ENCODE assay signal across 34 cellular contexts in the genomic region with DNA sequence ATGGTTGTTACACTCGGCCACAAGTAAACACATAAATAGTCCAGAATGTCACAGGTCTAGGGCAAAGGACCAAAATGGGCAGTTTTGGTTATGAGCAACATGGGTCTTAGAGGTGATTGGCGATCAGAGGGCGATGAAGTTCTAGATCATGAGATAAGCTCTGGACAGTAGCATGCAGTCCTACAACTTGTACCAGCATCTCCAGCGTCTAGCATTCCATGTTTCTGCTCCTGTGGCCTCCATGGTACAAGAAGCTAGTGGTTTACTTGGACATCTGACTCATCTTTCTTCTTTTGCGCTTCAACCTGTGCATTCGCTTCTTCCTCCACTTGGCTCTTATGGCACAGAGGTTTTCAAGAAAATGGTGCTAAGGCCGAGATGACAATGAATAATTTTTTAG.
"Had no signal": no experiment of that assay in that cellular context is flagged by ENCODE, and none has a peak within 500 bp of the region (broad histone marks: within the 10 kb centered on the region; RNA-seq: fewer than 3 reads in every experiment).

No MANE protein-coding gene starts in this region.

- H3K9me3 ChIP-seq: ascending aorta, colonic mucosa, esophagus squamous epithelium had no signal

- H3K9me3 Mint-ChIP-seq: activated CD8-positive, alpha-beta T cell treated with anti-CD3 and anti-CD28 coated beads for 36 hours; activated naive CD4-positive, alpha-beta T cell treated with anti-CD3 and anti-CD28 coated beads, Interleukin-2, amount 10 ng/mL, durations not matched to agents 7 days and 5 days; activated naive CD4-positive, alpha-beta T cell treated with anti-CD3 and anti-CD28 coated beads, Interleukin-2, amount 50 U/mL, for 72 hours; activated T-cell treated with anti-CD3 and anti-CD28 coated beads, Interleukin-2, amount 50 U/mL, for 24 hours; activated T-cell treated with anti-CD3 and anti-CD28 coated beads, Interleukin-2, amount 50 U/mL, for 72 hours; T-helper 2 cell treated with Interferon-gamma antibody and Interleukin-4, amounts not matched to agents 5 μg/mL and 100 μg/mL, for 36 hours had no signal

- H3K4me3 Mint-ChIP-seq: activated B cell treated with CpG ODN at 0.5 μM for 24 hours; activated CD8-positive, alpha-beta memory T cell treated with anti-CD3 and anti-CD28 coated beads, Interleukin-2, amount 10 ng/mL, durations not matched to agents 7 days and 5 days; activated CD8-positive, alpha-beta T cell treated with anti-CD3 and anti-CD28 coated beads for 36 hours; activated naive CD4-positive, alpha-beta T cell treated with anti-CD3 and anti-CD28 coated beads, Interleukin-2, amount 10 ng/mL, durations not matched to agents 7 days and 5 days; activated naive CD8-positive, alpha-beta T cell treated with anti-CD3 and anti-CD28 coated beads, Interleukin-2, amount 10 ng/mL, durations not matched to agents 7 days and 5 days; activated T-cell treated with anti-CD3 and anti-CD28 coated beads, Interleukin-2, amount 50 U/mL, for 24 hours; activated T-cell treated with anti-CD3 and anti-CD28 coated beads, Interleukin-2, amount 50 U/mL, for 72 hours; T-helper 17 cell had no signal

- H3K27ac ChIP-seq: ascending aorta, breast epithelium, cardiac muscle cell, colonic mucosa, epithelial cell of prostate, esophagus squamous epithelium, gastroesophageal sphincter, heart right ventricle, WERI-Rb-1 had no signal

- H3K27me3 ChIP-seq: ascending aorta, breast epithelium, cardiac muscle cell, colonic mucosa, esophagus squamous epithelium, gastroesophageal sphincter, heart right ventricle had no signal

- H3K27ac Mint-ChIP-seq: activated B cell treated with CpG ODN at 0.5 μM for 24 hours; activated CD8-positive, alpha-beta memory T cell treated with anti-CD3 and anti-CD28 coated beads, Interleukin-2, amount 10 ng/mL, durations not matched to agents 7 days and 5 days; activated CD8-positive, alpha-beta T cell treated with anti-CD3 and anti-CD28 coated beads for 36 hours; activated naive CD4-positive, alpha-beta T cell treated with anti-CD3 and anti-CD28 coated beads, Interleukin-2, amount 10 ng/mL, durations not matched to agents 7 days and 5 days; activated naive CD4-positive, alpha-beta T cell treated with anti-CD3 and anti-CD28 coated beads, Interleukin-2, amount 50 U/mL, for 72 hours; activated naive CD8-positive, alpha-beta T cell treated with anti-CD3 and anti-CD28 coated beads, Interleukin-2, amount 10 ng/mL, durations not matched to agents 7 days and 5 days; activated T-cell treated with anti-CD3 and anti-CD28 coated beads, Interleukin-2, amount 50 U/mL, for 24 hours; activated T-cell treated with anti-CD3 and anti-CD28 coated beads, Interleukin-2, amount 50 U/mL, for 72 hours; brain; T-helper 17 cell; T-helper 2 cell treated with Interferon-gamma antibody and Interleukin-4, amounts not matched to agents 5 μg/mL and 100 μg/mL, for 36 hours had no signal

- H3K4me1 ChIP-seq: ascending aorta, breast epithelium, colonic mucosa had no signal

- ATAC-seq: activated CD4-positive, CD25-positive, alpha-beta regulatory T cell treated with anti-CD3 and anti-CD28 coated beads, Interleukin-2, amount 50 U/mL, for 24 hours; activated CD8-positive, alpha-beta memory T cell treated with anti-CD3 and anti-CD28 coated beads, Interleukin-2, amount 10 ng/mL, durations not matched to agents 7 days and 5 days; activated CD8-positive, alpha-beta T cell treated with anti-CD3 and anti-CD28 coated beads for 36 hours; activated naive CD4-positive, alpha-beta T cell treated with anti-CD3 and anti-CD28 coated beads, Interleukin-2, amount 50 U/mL, for 72 hours; activated T-cell treated with anti-CD3 and anti-CD28 coated beads, Interleukin-2, amount 50 U/mL, for 72 hours; gastroesophageal sphincter; heart right ventricle; T-helper 17 cell had no signal

- DNase-seq: activated B cell treated with CpG ODN at 0.5 μM for 24 hours; activated CD4-positive, alpha-beta T cell treated with anti-CD3 and anti-CD28 coated beads for 48 hours; activated CD4-positive, alpha-beta T cell treated with anti-CD3 and anti-CD28 coated beads, Interleukin-2, amount 50 U/mL, for 1 hour; activated CD4-positive, alpha-beta T cell treated with anti-CD3 and anti-CD28 coated beads, Interleukin-2, amount 50 U/mL, for 48 hours; activated CD8-positive, alpha-beta memory T cell treated with anti-CD3 and anti-CD28 coated beads, Interleukin-2, amount 10 ng/mL, durations not matched to agents 7 days and 5 days; activated CD8-positive, alpha-beta memory T cell treated with anti-CD3 and anti-CD28 coated beads, Interleukin-2, amount 50 U/mL, for 4 hours; activated CD8-positive, alpha-beta T cell treated with anti-CD3 and anti-CD28 coated beads for 36 hours; activated gamma-delta T cell; activated naive CD4-positive, alpha-beta T cell; activated naive CD4-positive, alpha-beta T cell treated with anti-CD3 and anti-CD28 coated beads, Interleukin-2, amount 10 ng/mL, durations not matched to agents 7 days and 5 days; activated naive CD8-positive, alpha-beta T cell treated with anti-CD3 and anti-CD28 coated beads, Interleukin-2, amount 10 ng/mL, durations not matched to agents 7 days and 5 days; activated T-cell treated with anti-CD3 and anti-CD28 coated beads, Interleukin-2, amount 50 U/mL, for 24 hours; activated T-cell treated with anti-CD3 and anti-CD28 coated beads, Interleukin-2, amount 50 U/mL, for 72 hours; central memory CD4-positive, alpha-beta T cell; cerebellar nuclear complex; colonic mucosa; effector CD8-positive, alpha-beta T cell; esophagus squamous epithelium; foreskin melanocyte; heart right ventricle; T-helper 17 cell; T1000; WERI-Rb-1 had no signal

- H3K36me3 ChIP-seq: ascending aorta, breast epithelium, cardiac muscle cell, colonic mucosa, esophagus squamous epithelium, gastroesophageal sphincter, heart right ventricle, WERI-Rb-1 had no signal

- H3K36me3 Mint-ChIP-seq: activated naive CD4-positive, alpha-beta T cell treated with anti-CD3 and anti-CD28 coated beads, Interleukin-2, amount 10 ng/mL, durations not matched to agents 7 days and 5 days; activated naive CD4-positive, alpha-beta T cell treated with anti-CD3 and anti-CD28 coated beads, Interleukin-2, amount 50 U/mL, for 72 hours; activated naive CD8-positive, alpha-beta T cell treated with anti-CD3 and anti-CD28 coated beads, Interleukin-2, amount 10 ng/mL, durations not matched to agents 7 days and 5 days had no signal

- FAIRE-seq: endometrium, endothelial cell of umbilical vein had no signal

- H3K4me3 ChIP-seq: ascending aorta, breast epithelium, cardiac muscle cell, colonic mucosa, esophagus squamous epithelium, gastroesophageal sphincter, heart right ventricle had no signal
